In genomic region chr4:67940505-67940904, GRCh38 we compare ENCODE assay signal across 23 cellular contexts. TPM values are rescaled to one million over a fixed set of nuclear protein-coding genes. Genes with fewer than 3 reads are reported as not detected.
"Had no signal": no experiment of that assay in that cellular context is flagged by ENCODE, and none has a peak within 500 bp of the region (broad histone marks: within the 10 kb centered on the region; RNA-seq: fewer than 3 reads in every experiment).

No MANE protein-coding gene starts in this region.

- H3K27ac ChIP-seq: HL-60, SJSA1, SK-N-MC had no signal

- H3K4me1 ChIP-seq: SJSA1 had no signal

- DNase-seq: KBM-7, MG63, NCI-H1092, NCI-H1105 treated with DMSO at 0.1 percent for 48 hours, NCI-H1417 treated with DMSO at 0.1 percent for 48 hours, NCI-H146, NCI-H1694 treated with DMSO at 0.1 percent for 48 hours, NCI-H1930, NCI-H2081, NCI-H2107, NCI-H2227 treated with DMSO at 0.1 percent for 48 hours, NCI-H524, NCI-H526 treated with DMSO at 0.1 percent for 48 hours, NCI-H748 treated with DMSO at 0.1 percent for 48 hours, Right ventricle myocardium superior, RPMI8226, SIG-M5 had no signal

- FAIRE-seq: RCC 7860 had no signal

- H3K36me3 ChIP-seq: MG63, SJSA1 had no signal

- H3K4me3 ChIP-seq: MG63, SJSA1, SK-N-MC had no signal

- H3K9me3 ChIP-seq: MG63, SJSA1 had no signal

- H3K27me3 ChIP-seq: MG63 had no signal

RNA-seq across cellular contexts. Expression of gene TMPRSS11A, which starts 22.8 kb away (rescaled TPM):
- total RNA-seq: LHCN-M2, NCI-H460, Right ventricle myocardium superior, SJSA1 had no signal

RNA-seq across cellular contexts. Expression of gene TMPRSS11D, which starts 56.7 kb away (rescaled TPM):
- total RNA-seq: LHCN-M2, NCI-H460, Right ventricle myocardium superior, SJSA1 had no signal
